Comparison of ENCODE assay signal across 1 cellular context in genomic region chr4:69485130-69485529, GRCh38.
TF ChIP-seq lines count a peak whose summit lies in the region.

No MANE protein-coding gene starts in this region.

TF ChIP-seq in HepG2, 621 proteins besides CTCF, POLR2A, EP300 and RAD21 (continues in another document):
- TF ChIP-seq ZNF143 (CRISPR knock-in tag; IDR thresholded peaks at IDR 0.05) (no peak), NFRKB (IDR thresholded peaks at IDR 0.05) (no peak), HMGA1 (CRISPR knock-in tag; conservative IDR thresholded peaks at IDR 0.05) (no peak), RCOR2 (CRISPR knock-in tag; IDR thresholded peaks at IDR 0.05) (no peak), STAT6 (CRISPR knock-in tag; IDR thresholded peaks at IDR 0.05; ENCODE audit: borderline replicate concordance) (no peak), HNF4A (CRISPR knock-in tag; IDR thresholded peaks at IDR 0.05) (0 out of 2 replicates have a peak, but pooled peaks have one; percentile 15), ZNF577 (CRISPR knock-in tag; IDR thresholded peaks at IDR 0.05; ENCODE audit: borderline replicate concordance, low read depth) (no peak), POGZ (CRISPR knock-in tag; IDR thresholded peaks at IDR 0.05) (peak; percentile 77), ZNF792 (CRISPR knock-in tag; IDR thresholded peaks at IDR 0.05) (no peak), CHCHD3 (CRISPR knock-in tag; IDR thresholded peaks at IDR 0.05) (no peak), EHMT2 (IDR thresholded peaks at IDR 0.05; ENCODE audit: borderline replicate concordance, low read depth, low read length) (no peak), YEATS4 (CRISPR knock-in tag; IDR thresholded peaks at IDR 0.05; ENCODE audit: borderline replicate concordance) (no peak), TSC22D2 (CRISPR knock-in tag; IDR thresholded peaks at IDR 0.05; ENCODE audit: borderline replicate concordance) (no peak), ZNF644 (CRISPR knock-in tag; IDR thresholded peaks at IDR 0.05; ENCODE audit: low read depth) (peak; percentile 90), HINFP (CRISPR knock-in tag; IDR thresholded peaks at IDR 0.05; ENCODE audit: low read depth) (no peak), RFXANK (CRISPR knock-in tag; IDR thresholded peaks at IDR 0.05) (no peak), HMG20B (CRISPR knock-in tag; conservative IDR thresholded peaks at IDR 0.05) (no peak), ZMYM4 (CRISPR knock-in tag; IDR thresholded peaks at IDR 0.05) (peak; percentile 92), CEBPG (CRISPR knock-in tag; IDR thresholded peaks at IDR 0.05) (peak; percentile 34; the same call in 1 of the 2 replicates), YY1 (IDR thresholded peaks at IDR 0.05; ENCODE audit: insufficient read depth, insufficient replicate concordance, low read depth, low read length) (no peak), IRX3 (CRISPR knock-in tag; IDR thresholded peaks at IDR 0.05; ENCODE audit: borderline replicate concordance, low read depth) (no peak), JUND (CRISPR knock-in tag; IDR thresholded peaks at IDR 0.05) (no peak), MNT (IDR thresholded peaks at IDR 0.05) (no peak), ZNF30 (CRISPR knock-in tag; IDR thresholded peaks at IDR 0.05) (no peak), THYN1 (CRISPR knock-in tag; IDR thresholded peaks at IDR 0.05; ENCODE audit: borderline replicate concordance, low read depth) (no peak), ZNF746 (CRISPR knock-in tag; IDR thresholded peaks at IDR 0.05) (no peak), TEAD3 (CRISPR knock-in tag; optimal IDR thresholded peaks at IDR 0.05; ENCODE audit: borderline replicate concordance) (no peak), HOXA5 (CRISPR knock-in tag; IDR thresholded peaks at IDR 0.05) (no peak), DNMT3B (CRISPR knock-in tag; conservative IDR thresholded peaks at IDR 0.05) (no peak), NRL (CRISPR knock-in tag; IDR thresholded peaks at IDR 0.05; ENCODE audit: borderline replicate concordance) (no peak), ZNF333 (CRISPR knock-in tag; IDR thresholded peaks at IDR 0.05; ENCODE audit: borderline replicate concordance) (no peak), HDAC2 (CRISPR knock-in tag; IDR thresholded peaks at IDR 0.05) (0 out of 2 replicates have a peak, but pooled peaks have one; percentile 26), SP1 (IDR thresholded peaks at IDR 0.05) (no peak), SP1 (CRISPR knock-in tag; IDR thresholded peaks at IDR 0.05) (no peak), ZFP1 (CRISPR knock-in tag; IDR thresholded peaks at IDR 0.05) (no peak), ZBTB7B (CRISPR knock-in tag; IDR thresholded peaks at IDR 0.05) (peak; percentile 60; the same call in 1 of the 2 replicates), NFKB2 (CRISPR knock-in tag; IDR thresholded peaks at IDR 0.05; ENCODE audit: borderline replicate concordance) (no peak), RAD51 (IDR thresholded peaks at IDR 0.05; ENCODE audit: borderline replicate concordance) (no peak), MZF1 (CRISPR knock-in tag; IDR thresholded peaks at IDR 0.05; ENCODE audit: borderline replicate concordance) (no peak), LCORL (IDR thresholded peaks at IDR 0.05) (no peak), LCORL (CRISPR knock-in tag; IDR thresholded peaks at IDR 0.05) (no peak), ZNF138 (CRISPR knock-in tag; IDR thresholded peaks at IDR 0.05; ENCODE audit: low read depth) (no peak), SOX6 (IDR thresholded peaks at IDR 0.05) (no peak), SOX6 (CRISPR knock-in tag; IDR thresholded peaks at IDR 0.05) (peak; percentile 60; the same call in 1 of the 2 replicates), ZBTB2 (CRISPR knock-in tag; IDR thresholded peaks at IDR 0.05; ENCODE audit: low read depth) (no peak), ZC3H13 (CRISPR knock-in tag; IDR thresholded peaks at IDR 0.05) (no peak), KLF13 (CRISPR knock-in tag; IDR thresholded peaks at IDR 0.05) (no peak), EZH2 (conservative IDR thresholded peaks at IDR 0.05; ENCODE audit: low read depth, low read length) (no peak), ZMYM2 (CRISPR knock-in tag; IDR thresholded peaks at IDR 0.05) (no peak), ZNF468 (CRISPR knock-in tag; IDR thresholded peaks at IDR 0.05) (no peak), MEF2D (CRISPR knock-in tag; IDR thresholded peaks at IDR 0.05) (no peak), ZNF570 (CRISPR knock-in tag; IDR thresholded peaks at IDR 0.05; ENCODE audit: borderline replicate concordance) (no peak), ZFY (CRISPR knock-in tag; IDR thresholded peaks at IDR 0.05) (no peak), SCMH1 (CRISPR knock-in tag; IDR thresholded peaks at IDR 0.05; ENCODE audit: borderline replicate concordance) (no peak), NFYB (CRISPR knock-in tag; IDR thresholded peaks at IDR 0.05) (no peak), SIX4 (CRISPR knock-in tag; IDR thresholded peaks at IDR 0.05) (no peak), ZNF326 (CRISPR knock-in tag; IDR thresholded peaks at IDR 0.05; ENCODE audit: borderline replicate concordance) (no peak), ZNF253 (CRISPR knock-in tag; IDR thresholded peaks at IDR 0.05; ENCODE audit: borderline replicate concordance) (no peak)
- TF ChIP-seq, protein P1, sequence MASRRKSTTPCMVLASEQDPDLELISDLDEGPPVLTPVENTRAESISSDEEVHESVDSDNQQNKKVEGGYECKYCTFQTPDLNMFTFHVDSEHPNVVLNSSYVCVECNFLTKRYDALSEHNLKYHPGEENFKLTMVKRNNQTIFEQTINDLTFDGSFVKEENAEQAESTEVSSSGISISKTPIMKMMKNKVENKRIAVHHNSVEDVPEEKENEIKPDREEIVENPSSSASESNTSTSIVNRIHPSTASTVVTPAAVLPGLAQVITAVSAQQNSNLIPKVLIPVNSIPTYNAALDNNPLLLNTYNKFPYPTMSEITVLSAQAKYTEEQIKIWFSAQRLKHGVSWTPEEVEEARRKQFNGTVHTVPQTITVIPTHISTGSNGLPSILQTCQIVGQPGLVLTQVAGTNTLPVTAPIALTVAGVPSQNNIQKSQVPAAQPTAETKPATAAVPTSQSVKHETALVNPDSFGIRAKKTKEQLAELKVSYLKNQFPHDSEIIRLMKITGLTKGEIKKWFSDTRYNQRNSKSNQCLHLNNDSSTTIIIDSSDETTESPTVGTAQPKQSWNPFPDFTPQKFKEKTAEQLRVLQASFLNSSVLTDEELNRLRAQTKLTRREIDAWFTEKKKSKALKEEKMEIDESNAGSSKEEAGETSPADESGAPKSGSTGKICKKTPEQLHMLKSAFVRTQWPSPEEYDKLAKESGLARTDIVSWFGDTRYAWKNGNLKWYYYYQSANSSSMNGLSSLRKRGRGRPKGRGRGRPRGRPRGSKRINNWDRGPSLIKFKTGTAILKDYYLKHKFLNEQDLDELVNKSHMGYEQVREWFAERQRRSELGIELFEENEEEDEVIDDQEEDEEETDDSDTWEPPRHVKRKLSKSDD (CRISPR knock-in tag; IDR thresholded peaks at IDR 0.05; ENCODE audit: low read depth) = no peak
- TF ChIP-seq, protein P2, sequence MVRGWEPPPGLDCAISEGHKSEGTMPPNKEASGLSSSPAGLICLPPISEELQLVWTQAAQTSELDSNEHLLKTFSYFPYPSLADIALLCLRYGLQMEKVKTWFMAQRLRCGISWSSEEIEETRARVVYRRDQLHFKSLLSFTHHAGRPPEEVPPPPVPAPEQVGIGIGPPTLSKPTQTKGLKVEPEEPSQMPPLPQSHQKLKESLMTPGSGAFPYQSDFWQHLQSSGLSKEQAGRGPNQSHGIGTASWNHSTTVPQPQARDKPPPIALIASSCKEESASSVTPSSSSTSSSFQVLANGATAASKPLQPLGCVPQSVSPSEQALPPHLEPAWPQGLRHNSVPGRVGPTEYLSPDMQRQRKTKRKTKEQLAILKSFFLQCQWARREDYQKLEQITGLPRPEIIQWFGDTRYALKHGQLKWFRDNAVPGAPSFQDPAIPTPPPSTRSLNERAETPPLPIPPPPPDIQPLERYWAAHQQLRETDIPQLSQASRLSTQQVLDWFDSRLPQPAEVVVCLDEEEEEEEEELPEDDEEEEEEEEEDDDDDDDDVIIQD (CRISPR knock-in tag; IDR thresholded peaks at IDR 0.05; ENCODE audit: low read depth) = peak; percentile 87
- TF ChIP-seq, protein P3, sequence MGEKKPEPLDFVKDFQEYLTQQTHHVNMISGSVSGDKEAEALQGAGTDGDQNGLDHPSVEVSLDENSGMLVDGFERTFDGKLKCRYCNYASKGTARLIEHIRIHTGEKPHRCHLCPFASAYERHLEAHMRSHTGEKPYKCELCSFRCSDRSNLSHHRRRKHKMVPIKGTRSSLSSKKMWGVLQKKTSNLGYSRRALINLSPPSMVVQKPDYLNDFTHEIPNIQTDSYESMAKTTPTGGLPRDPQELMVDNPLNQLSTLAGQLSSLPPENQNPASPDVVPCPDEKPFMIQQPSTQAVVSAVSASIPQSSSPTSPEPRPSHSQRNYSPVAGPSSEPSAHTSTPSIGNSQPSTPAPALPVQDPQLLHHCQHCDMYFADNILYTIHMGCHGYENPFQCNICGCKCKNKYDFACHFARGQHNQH (CRISPR knock-in tag; IDR thresholded peaks at IDR 0.05) = no peak
- TF ChIP-seq, protein P4, sequence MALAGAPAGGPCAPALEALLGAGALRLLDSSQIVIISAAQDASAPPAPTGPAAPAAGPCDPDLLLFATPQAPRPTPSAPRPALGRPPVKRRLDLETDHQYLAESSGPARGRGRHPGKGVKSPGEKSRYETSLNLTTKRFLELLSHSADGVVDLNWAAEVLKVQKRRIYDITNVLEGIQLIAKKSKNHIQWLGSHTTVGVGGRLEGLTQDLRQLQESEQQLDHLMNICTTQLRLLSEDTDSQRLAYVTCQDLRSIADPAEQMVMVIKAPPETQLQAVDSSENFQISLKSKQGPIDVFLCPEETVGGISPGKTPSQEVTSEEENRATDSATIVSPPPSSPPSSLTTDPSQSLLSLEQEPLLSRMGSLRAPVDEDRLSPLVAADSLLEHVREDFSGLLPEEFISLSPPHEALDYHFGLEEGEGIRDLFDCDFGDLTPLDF (CRISPR knock-in tag; IDR thresholded peaks at IDR 0.05) = no peak
- TF ChIP-seq, protein P5, sequence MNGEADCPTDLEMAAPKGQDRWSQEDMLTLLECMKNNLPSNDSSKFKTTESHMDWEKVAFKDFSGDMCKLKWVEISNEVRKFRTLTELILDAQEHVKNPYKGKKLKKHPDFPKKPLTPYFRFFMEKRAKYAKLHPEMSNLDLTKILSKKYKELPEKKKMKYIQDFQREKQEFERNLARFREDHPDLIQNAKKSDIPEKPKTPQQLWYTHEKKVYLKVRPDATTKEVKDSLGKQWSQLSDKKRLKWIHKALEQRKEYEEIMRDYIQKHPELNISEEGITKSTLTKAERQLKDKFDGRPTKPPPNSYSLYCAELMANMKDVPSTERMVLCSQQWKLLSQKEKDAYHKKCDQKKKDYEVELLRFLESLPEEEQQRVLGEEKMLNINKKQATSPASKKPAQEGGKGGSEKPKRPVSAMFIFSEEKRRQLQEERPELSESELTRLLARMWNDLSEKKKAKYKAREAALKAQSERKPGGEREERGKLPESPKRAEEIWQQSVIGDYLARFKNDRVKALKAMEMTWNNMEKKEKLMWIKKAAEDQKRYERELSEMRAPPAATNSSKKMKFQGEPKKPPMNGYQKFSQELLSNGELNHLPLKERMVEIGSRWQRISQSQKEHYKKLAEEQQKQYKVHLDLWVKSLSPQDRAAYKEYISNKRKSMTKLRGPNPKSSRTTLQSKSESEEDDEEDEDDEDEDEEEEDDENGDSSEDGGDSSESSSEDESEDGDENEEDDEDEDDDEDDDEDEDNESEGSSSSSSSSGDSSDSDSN (CRISPR knock-in tag; IDR thresholded peaks at IDR 0.05) = no peak
